ENCODE assay signal across 13 cellular contexts in genomic region chr6:1395941-1396908, GRCh38. TPM values are rescaled to one million over a fixed set of nuclear protein-coding genes. Genes with fewer than 3 reads are reported as not detected.
DNase-seq lines count a peak whose midpoint lies in the region; ATAC-seq and TF ChIP-seq lines count a peak whose summit lies in the region.
"Had no signal": no experiment of that assay in that cellular context is flagged by ENCODE, and none has a peak within 500 bp of the region (broad histone marks: within the 10 kb centered on the region; RNA-seq: fewer than 3 reads in every experiment).

No MANE protein-coding gene starts in this region.

- no peak overlapping the region for H3K18ac ChIP-seq in trophoblast cell (ENCODE audit: low read length)

- no peaks in the 10 kb centered on the region for H3K9me3 ChIP-seq in DND-41 (ENCODE audit: insufficient read depth, low read length, severe bottlenecking)
- no peaks in the 10 kb centered on the region for H3K9me3 ChIP-seq in OCI-LY3 (ENCODE audit: insufficient read depth, low read length)
- H3K9me3 ChIP-seq in esophagus muscularis mucosa = no peaks in the 10 kb centered on the region
- H3K9me3 ChIP-seq in trophoblast cell (ENCODE audit: insufficient read depth, low read depth, low read length) = no peaks in the 10 kb centered on the region
- no peaks in the 10 kb centered on the region for H3K9me3 ChIP-seq in left ventricle myocardium inferior (replicated peaks)
- no peaks in the 10 kb centered on the region for H3K9me3 ChIP-seq in left lung
- H3K9me3 ChIP-seq: ascending aorta, heart left ventricle, ovary, vagina had no signal

- H3K27me3 ChIP-seq in DND-41 (ENCODE audit: insufficient read depth, low read length, poor library complexity) (peaks cover 27% of the 10 kb centered on the region), OCI-LY3 (ENCODE audit: low read depth, low read length) (no peaks in the 10 kb centered on the region; the same call in none of the 2 replicates), esophagus muscularis mucosa (peaks cover 0 to 41% (median 0%) of the 10 kb centered on the region in 4 donors), trophoblast cell (ENCODE audit: insufficient read depth, low read length) (peaks cover 48% of the 10 kb centered on the region), left ventricle myocardium inferior (ENCODE audit: low read depth) (peaks cover 100% of the 10 kb centered on the region), left lung (peaks cover 59 to 99% of the 10 kb centered on the region in 2 donors)
- H3K27me3 ChIP-seq: ovary had no signal

- no peak overlapping the region for H2BK12ac ChIP-seq in trophoblast cell (ENCODE audit: low read length)

- no peak overlapping the region for H4K8ac ChIP-seq in trophoblast cell (ENCODE audit: low read depth, low read length)

- no peaks in the 10 kb centered on the region for H3K36me3 ChIP-seq in DND-41 (ENCODE audit: insufficient read depth, low read length)
- H3K36me3 ChIP-seq in OCI-LY3 (replicated peaks; ENCODE audit: low read depth, low read length) = no peaks in the 10 kb centered on the region
- peaks cover 0 to 12% (median 2%) of the 10 kb centered on the region in 4 donors for H3K36me3 ChIP-seq in esophagus muscularis mucosa
- no peaks in the 10 kb centered on the region for H3K36me3 ChIP-seq in trophoblast cell (ENCODE audit: control insufficient read depth in 1 of 2, insufficient read depth in 2 of 2, low read length in 2 of 2)
- no peaks in the 10 kb centered on the region for H3K36me3 ChIP-seq in left ventricle myocardium inferior
- H3K36me3 ChIP-seq in left lung = no peaks in the 10 kb centered on the region
- H3K36me3 ChIP-seq: ascending aorta, heart left ventricle, ovary, vagina had no signal

- 0 out of 2 replicates have a peak, but pooled peaks cover 2% of the 10 kb centered on the region for H3K4me1 ChIP-seq in DND-41 (ENCODE audit: insufficient read depth, low read length)
- H3K4me1 ChIP-seq in OCI-LY3 (ENCODE audit: low read length) = peaks cover 10% of the 10 kb centered on the region
- peaks cover 7 to 70% (median 66%) of the 10 kb centered on the region in 4 donors for H3K4me1 ChIP-seq in esophagus muscularis mucosa
- peaks cover 0 to 4% of the 10 kb centered on the region in 2 experiments for H3K4me1 ChIP-seq in trophoblast cell (ENCODE audit: control insufficient read depth in 1 of 2, insufficient read depth in 2 of 2, low read length in 2 of 2)
- peaks cover 17% of the 10 kb centered on the region for H3K4me1 ChIP-seq in left ventricle myocardium inferior
- H3K4me1 ChIP-seq in left lung = peaks cover 5 to 12% of the 10 kb centered on the region in 2 donors

- no peak overlapping the region for H2AK5ac ChIP-seq in trophoblast cell (ENCODE audit: low read length)

- intact Hi-C loops in esophagus muscularis mucosa (cut with DNase I) (loop anchor here (2.0 to 5.0 kb wide), 2 partner anchors 601 to 799 kb away; no protein-coding TSS in a partner anchor), left ventricle myocardium inferior (cut with micrococcal nuclease) (no loop called here), left lung (cut with DNase I) (no loop called here)

- H3K4me3 ChIP-seq in DND-41 (ENCODE audit: low read depth in 1 of 2, low read length in 2 of 2) (no peak overlapping the region), OCI-LY3 (ENCODE audit: low read length) (peak overlapping the region; percentile 61), esophagus muscularis mucosa (peak overlapping the region; percentile 69 to 86 (median 78)), trophoblast cell (ENCODE audit: low read depth, low read length) (no peak overlapping the region), left ventricle myocardium inferior (no peak overlapping the region), left lung (no peak overlapping the region)
- H3K4me3 ChIP-seq: ascending aorta, heart left ventricle, ovary, vagina had no signal

- H3K27ac ChIP-seq in DND-41 (ENCODE audit: low read length) = no peak overlapping the region
- H3K27ac ChIP-seq in OCI-LY3 (ENCODE audit: low read length) = no peak overlapping the region
- peak overlapping the region; percentile 90 to 97 (median 94) for H3K27ac ChIP-seq in esophagus muscularis mucosa (replicated peaks in 1 of 4)
- no peak overlapping the region for H3K27ac ChIP-seq in trophoblast cell (ENCODE audit: low read depth, low read length)
- no peak overlapping the region for H3K27ac ChIP-seq in left ventricle myocardium inferior (replicated peaks)
- H3K27ac ChIP-seq in left lung = peak overlapping the region in 1 of 2 donors; percentile 33
- H3K27ac ChIP-seq: ascending aorta, ovary, vagina had no signal

- no peak overlapping the region for H2AFZ ChIP-seq in DND-41 (ENCODE audit: low read depth, low read length)
- peak overlapping the region; percentile 77 for H2AFZ ChIP-seq in OCI-LY3 (ENCODE audit: low read depth, low read length)
- H2AFZ ChIP-seq in trophoblast cell (ENCODE audit: insufficient read depth, low read length, poor library complexity) = no peak overlapping the region

- TF ChIP-seq POLR2A in esophagus muscularis mucosa (IDR thresholded peaks at IDR 0.05; ENCODE audit: low read depth) = no peak

- H4K20me1 ChIP-seq in DND-41 (ENCODE audit: insufficient read depth, low read length) (no peaks in the 10 kb centered on the region), OCI-LY3 (ENCODE audit: insufficient read depth, low read length) (no peaks in the 10 kb centered on the region)

- H2BK120ac ChIP-seq in trophoblast cell (ENCODE audit: insufficient read depth, low read length, poor library complexity) = no peak overlapping the region

- H3K14ac ChIP-seq in trophoblast cell (ENCODE audit: low read length) = no peak overlapping the region

- DNase-seq in DND-41 (no peak), esophagus muscularis mucosa (ENCODE audit: extremely low spot score) (no peak), trophoblast cell (no peak), left ventricle myocardium inferior (no peak), H4 (ENCODE audit: low spot score) (no peak), left lung (no peak)

- no peak overlapping the region for H3K23ac ChIP-seq in trophoblast cell (ENCODE audit: low read length)

- H3K9ac ChIP-seq in DND-41 (ENCODE audit: low read depth, low read length) (no peak overlapping the region), OCI-LY3 (ENCODE audit: low read length) (no peak overlapping the region), trophoblast cell (ENCODE audit: low read length) (peak overlapping the region; percentile 16)

- no peak overlapping the region for H3K4ac ChIP-seq in trophoblast cell (ENCODE audit: low read depth, low read length)

- TF ChIP-seq CTCF in DND-41 (IDR thresholded peaks at IDR 0.05; ENCODE audit: borderline replicate concordance, extremely low read depth, low read length, poor library complexity, severe bottlenecking) (no peak), OCI-LY3 (IDR thresholded peaks at IDR 0.05; ENCODE audit: low read depth, low read length) (no peak), esophagus muscularis mucosa (IDR thresholded peaks at IDR 0.05) (no peak), left ventricle myocardium inferior (IDR thresholded peaks at IDR 0.05; ENCODE audit: borderline replicate concordance) (no peak), left lung (IDR thresholded peaks at IDR 0.05) (no peak)

- 32% methylated on average over 15 of the region's 15 CpGs for WGBS in esophagus muscularis mucosa
- WGBS in trophoblast cell (ENCODE audit: extremely low coverage, insufficient coverage, insufficient read length) = no CpG with 5 or more reads among the region's 15 CpGs

- no peaks in the 10 kb centered on the region for H3K79me2 ChIP-seq in DND-41 (ENCODE audit: insufficient read depth, low read length)
- no peaks in the 10 kb centered on the region for H3K79me2 ChIP-seq in OCI-LY3 (ENCODE audit: low read length)
- no peaks in the 10 kb centered on the region for H3K79me2 ChIP-seq in trophoblast cell (ENCODE audit: control insufficient read depth, insufficient read depth, low read length, poor library complexity)

- TF ChIP-seq EP300 in esophagus muscularis mucosa (IDR thresholded peaks at IDR 0.05) = no peak

- no peak for ATAC-seq in DND-41 (ENCODE audit: insufficient read depth, low read depth)
- ATAC-seq in GM21381 (IDR thresholded peaks at IDR 0.05; ENCODE audit: unreplicated experiment) = no peak
- ATAC-seq in left lung = no peak

- no peaks in the 10 kb centered on the region for H3K79me1 ChIP-seq in trophoblast cell (ENCODE audit: low read length)

- H2BK5ac ChIP-seq in trophoblast cell (ENCODE audit: low read depth, low read length, poor library complexity) = no peak overlapping the region

- no peak overlapping the region for H4K12ac ChIP-seq in trophoblast cell (ENCODE audit: low read depth, low read length)

- no peak overlapping the region for H4K91ac ChIP-seq in trophoblast cell (ENCODE audit: low read depth, low read length)

- H3K4me2 ChIP-seq in DND-41 (ENCODE audit: insufficient read depth, low read length) (peak overlapping the region; percentile 31; the same call in 1 of the 2 replicates), OCI-LY3 (ENCODE audit: low read length) (peak overlapping the region; percentile 76), trophoblast cell (ENCODE audit: low read length) (no peak overlapping the region)

RNA-seq across cellular contexts. Expression of gene FOXF2, which starts 6.8 kb away (rescaled TPM):
- total RNA-seq in esophagus muscularis mucosa = 100 to 1,000 TPM in 3 of 4 donors, 10 to 100 TPM in 1; 66.6 to 170 (median 120) TPM
- polyA plus RNA-seq in trophoblast cell (2013) = 1.0 and 1.1 TPM in 2 replicates
- 0.30 TPM for total RNA-seq in left ventricle myocardium inferior
- 18.3 and 21.5 TPM in 2 replicates for total RNA-seq in H4 (2014; rRNA removed; shearing (Covaris generic))
- total RNA-seq in left lung = 10 to 100 TPM; 12.6 to 17.7 TPM
- total RNA-seq: mononuclear cell had no signal

Comparison
In these comparisons a context has a peak if more than half of its experiments do, and no peak if none do; other contexts are left out.
1. H3K27ac ChIP-seq: peak in esophagus muscularis mucosa (4 of 4); none in DND-41 (single experiment), OCI-LY3 (single experiment), trophoblast cell (single experiment) and left ventricle myocardium inferior (single experiment).
2. H3K4me3 ChIP-seq: peak in OCI-LY3 (single experiment) and esophagus muscularis mucosa (4 of 4); none in DND-41 (0 of 2), trophoblast cell (single experiment), left ventricle myocardium inferior (single experiment) and left lung (0 of 2).
3. RNA of gene FOXF2, which starts 6.8 kb away (total RNA-seq): 66.6 to 170 TPM in esophagus muscularis mucosa, 18.3 to 21.5 TPM in H4 and 12.6 to 17.7 TPM in left lung; 0.30 TPM in left ventricle myocardium inferior (single experiment); every median in the first group is over 10 times any median in the second.